ENCODE assay signal across 8 cellular contexts in the genomic region with DNA sequence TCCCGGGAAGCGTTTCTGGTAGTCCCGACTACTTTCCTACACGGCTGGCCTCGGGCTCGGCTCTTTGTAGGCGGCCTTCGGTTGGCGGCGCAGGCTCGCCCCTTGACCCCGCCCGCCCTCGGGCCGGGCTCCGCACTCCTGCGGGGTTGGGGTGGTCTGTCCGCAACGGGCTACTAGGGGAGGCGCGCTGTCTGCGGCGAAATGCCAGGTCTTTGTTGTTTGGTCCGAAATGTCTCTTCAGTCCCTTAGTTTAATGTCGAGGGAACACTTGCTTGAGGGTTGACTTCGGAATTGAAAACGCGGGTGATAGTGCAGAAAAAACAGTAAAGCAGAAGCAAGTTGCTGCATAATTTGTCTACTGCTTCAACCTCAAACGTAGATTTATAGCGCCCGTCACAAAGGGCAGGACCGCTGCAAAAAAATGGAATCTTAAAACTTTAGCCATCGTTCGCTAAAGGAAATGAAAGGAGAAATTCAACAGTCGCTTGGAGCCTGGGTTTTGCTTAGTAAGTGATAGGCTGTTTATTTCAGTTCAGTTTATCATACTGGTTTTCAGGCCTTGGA. TPM values are rescaled to one million over a fixed set of nuclear protein-coding genes. Genes with fewer than 3 reads are reported as not detected.
A peak's percentile ranks its signal among the peaks of the same experiment; 100 is the strongest.
DNase-seq lines count a peak whose midpoint lies in the region; ATAC-seq and TF ChIP-seq lines count a peak whose summit lies in the region.

No MANE protein-coding gene starts in this region.

- peaks cover 25% of the 10 kb centered on the region for H3K36me3 ChIP-seq in iPS-20b (ENCODE audit: insufficient read depth, low read depth, low read length)

- H3K27me3 ChIP-seq in iPS-20b (ENCODE audit: insufficient read depth, low read length), result no peaks in the 10 kb centered on the region

- DNase-seq in GM12864 (ENCODE audit: low read depth) (no peak), NCI-H226 (no peak), NCI-H1105 treated with DMSO at 0.1 percent for 48 hours (lab: John Stamatoyannopoulos, UW) (no peak)
- DNase-seq in activated naive CD8-positive, alpha-beta T cell treated with anti-CD3 and anti-CD28 coated beads, Interleukin-2, amount 10 ng/mL, durations not matched to agents 7 days and 5 days, result no peak

- no peaks in the 10 kb centered on the region for H3K27me3 Mint-ChIP-seq in activated naive CD8-positive, alpha-beta T cell treated with anti-CD3 and anti-CD28 coated beads, Interleukin-2, amount 10 ng/mL, durations not matched to agents 7 days and 5 days
- H3K27me3 Mint-ChIP-seq in stimulated activated naive CD8-positive, alpha-beta T cell treated with anti-CD3 and anti-CD28 coated beads, Interleukin-15, Interleukin-2, amounts not matched to agents 100 ng/mL and 50 ng/mL, for 24 hours, result no peaks in the 10 kb centered on the region

- no peak for TF ChIP-seq EP300 in Ishikawa (IDR thresholded peaks at IDR 0.05; ENCODE audit: borderline replicate concordance)

- peaks cover 23% of the 10 kb centered on the region for H3K36me3 Mint-ChIP-seq in activated naive CD8-positive, alpha-beta T cell treated with anti-CD3 and anti-CD28 coated beads, Interleukin-2, amount 10 ng/mL, durations not matched to agents 7 days and 5 days
- H3K36me3 Mint-ChIP-seq in stimulated activated naive CD8-positive, alpha-beta T cell treated with anti-CD3 and anti-CD28 coated beads, Interleukin-15, Interleukin-2, amounts not matched to agents 100 ng/mL and 50 ng/mL, for 24 hours (ENCODE audit: low read depth), result peaks cover 41% of the 10 kb centered on the region

- no peaks in the 10 kb centered on the region for H3K9me3 ChIP-seq in iPS-20b (ENCODE audit: insufficient read depth, low read depth, low read length)

- TF ChIP-seq RAD21 in Ishikawa (IDR thresholded peaks at IDR 0.05; ENCODE audit: low read depth), result no peak

- H3K4me1 Mint-ChIP-seq in activated naive CD8-positive, alpha-beta T cell treated with anti-CD3 and anti-CD28 coated beads, Interleukin-2, amount 10 ng/mL, durations not matched to agents 7 days and 5 days, result peaks cover 47% of the 10 kb centered on the region
- peaks cover 63% of the 10 kb centered on the region for H3K4me1 Mint-ChIP-seq in stimulated activated naive CD8-positive, alpha-beta T cell treated with anti-CD3 and anti-CD28 coated beads, Interleukin-15, Interleukin-2, amounts not matched to agents 100 ng/mL and 50 ng/mL, for 24 hours (ENCODE audit: low read depth)

- peak overlapping the region; percentile 64 for H3K27ac ChIP-seq in iPS-20b (ENCODE audit: low read length)

- peaks cover 8% of the 10 kb centered on the region for H3K4me1 ChIP-seq in iPS-20b (ENCODE audit: insufficient read depth, low read length)

- no peaks in the 10 kb centered on the region for H3K9me3 Mint-ChIP-seq in activated naive CD8-positive, alpha-beta T cell treated with anti-CD3 and anti-CD28 coated beads, Interleukin-2, amount 10 ng/mL, durations not matched to agents 7 days and 5 days
- H3K9me3 Mint-ChIP-seq in stimulated activated naive CD8-positive, alpha-beta T cell treated with anti-CD3 and anti-CD28 coated beads, Interleukin-15, Interleukin-2, amounts not matched to agents 100 ng/mL and 50 ng/mL, for 24 hours, result no peaks in the 10 kb centered on the region

- TF ChIP-seq CTCF in GM12864 (IDR thresholded peaks at IDR 0.05; ENCODE audit: low read depth, low read length, missing control alignments), result no peak

- peak overlapping the region; percentile 91 for H3K27ac Mint-ChIP-seq in activated naive CD8-positive, alpha-beta T cell treated with anti-CD3 and anti-CD28 coated beads, Interleukin-2, amount 10 ng/mL, durations not matched to agents 7 days and 5 days
- peak overlapping the region; percentile 88 for H3K27ac Mint-ChIP-seq in stimulated activated naive CD8-positive, alpha-beta T cell treated with anti-CD3 and anti-CD28 coated beads, Interleukin-15, Interleukin-2, amounts not matched to agents 100 ng/mL and 50 ng/mL, for 24 hours

- H3K4me3 Mint-ChIP-seq in activated naive CD8-positive, alpha-beta T cell treated with anti-CD3 and anti-CD28 coated beads, Interleukin-2, amount 10 ng/mL, durations not matched to agents 7 days and 5 days, result peak overlapping the region; percentile 92
- H3K4me3 Mint-ChIP-seq in stimulated activated naive CD8-positive, alpha-beta T cell treated with anti-CD3 and anti-CD28 coated beads, Interleukin-15, Interleukin-2, amounts not matched to agents 100 ng/mL and 50 ng/mL, for 24 hours, result peak overlapping the region; percentile 94

- peak overlapping the region; percentile 96 for H3K9ac ChIP-seq in iPS-20b (ENCODE audit: low read depth, low read length)

- peak overlapping the region; percentile 98 for H3K4me3 ChIP-seq in GM12864 (ENCODE audit: low read depth, low read length)
- H3K4me3 ChIP-seq in iPS-20b (ENCODE audit: low read length), result peak overlapping the region; percentile 96

- POLR2A ChIA-PET in activated naive CD8-positive, alpha-beta T cell treated with anti-CD3 and anti-CD28 coated beads, Interleukin-2, amount 10 ng/mL, durations not matched to agents 7 days and 5 days (lab: Charles Lee), result interaction anchor here (0.6 to 2.0 kb wide), 9 partner anchors 10 to 1910 kb away, joined by 3 to 20 read pairs (median 6); partner anchors contain the start of genes DAAM1, GPR135, PCNX4 and PPM1A

- ATAC-seq in GM21717 (IDR thresholded peaks at IDR 0.05; ENCODE audit: unreplicated experiment), result peak; percentile 57
- ATAC-seq in activated naive CD8-positive, alpha-beta T cell treated with anti-CD3 and anti-CD28 coated beads, Interleukin-2, amount 10 ng/mL, durations not matched to agents 7 days and 5 days (ENCODE audit: low read depth), result peak; percentile 62

TF ChIP-seq in Ishikawa, 13 proteins besides CTCF, POLR2A, EP300 and RAD21:
- no peak for TF ChIP-seq FOXM1 (IDR thresholded peaks at IDR 0.05; ENCODE audit: borderline replicate concordance, low read depth)
- peak; percentile 74; the same call in 1 of the 2 replicates for TF ChIP-seq ZBTB7A (IDR thresholded peaks at IDR 0.05; ENCODE audit: low read depth)
- TF ChIP-seq CREB1 (IDR thresholded peaks at IDR 0.05; ENCODE audit: low read depth), result no peak
- TF ChIP-seq TEAD4 (IDR thresholded peaks at IDR 0.05), result no peak
- TF ChIP-seq, protein P1, sequence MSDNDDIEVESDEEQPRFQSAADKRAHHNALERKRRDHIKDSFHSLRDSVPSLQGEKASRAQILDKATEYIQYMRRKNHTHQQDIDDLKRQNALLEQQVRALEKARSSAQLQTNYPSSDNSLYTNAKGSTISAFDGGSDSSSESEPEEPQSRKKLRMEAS (IDR thresholded peaks at IDR 0.05), result no peak
- no peak for TF ChIP-seq REST (IDR thresholded peaks at IDR 0.05; ENCODE audit: low read depth)
- TF ChIP-seq TAF1 (IDR thresholded peaks at IDR 0.05; ENCODE audit: low read depth), result peak; percentile 9; the same call in 1 of the 2 replicates
- no peak for TF ChIP-seq TCF12 (IDR thresholded peaks at IDR 0.05; ENCODE audit: low read depth)
- no peak for TF ChIP-seq EGR1 (IDR thresholded peaks at IDR 0.05)
- no peak for TF ChIP-seq CEBPB (IDR thresholded peaks at IDR 0.05)
- no peak for TF ChIP-seq YY1 (IDR thresholded peaks at IDR 0.05; ENCODE audit: low read depth)
- TF ChIP-seq, protein P2, sequence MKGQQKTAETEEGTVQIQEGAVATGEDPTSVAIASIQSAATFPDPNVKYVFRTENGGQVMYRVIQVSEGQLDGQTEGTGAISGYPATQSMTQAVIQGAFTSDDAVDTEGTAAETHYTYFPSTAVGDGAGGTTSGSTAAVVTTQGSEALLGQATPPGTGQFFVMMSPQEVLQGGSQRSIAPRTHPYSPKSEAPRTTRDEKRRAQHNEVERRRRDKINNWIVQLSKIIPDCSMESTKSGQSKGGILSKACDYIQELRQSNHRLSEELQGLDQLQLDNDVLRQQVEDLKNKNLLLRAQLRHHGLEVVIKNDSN (IDR thresholded peaks at IDR 0.05), result no peak
- no peak for TF ChIP-seq NFIC (IDR thresholded peaks at IDR 0.05)
TF ChIP-seq in Ishikawa: peak in this region for 2.

RNA-seq across cellular contexts. Expression of gene JKAMP, which starts 0.4 kb away (rescaled TPM):
- total RNA-seq in activated naive CD8-positive, alpha-beta T cell treated with anti-CD3 and anti-CD28 coated beads, Interleukin-2, amount 10 ng/mL, durations not matched to agents 7 days and 5 days, result 10 to 100 TPM; 31.5 to 35.9 TPM

RNA-seq across cellular contexts. Expression of gene L3HYPDH, which starts 0.5 kb away (rescaled TPM):
- total RNA-seq in activated naive CD8-positive, alpha-beta T cell treated with anti-CD3 and anti-CD28 coated beads, Interleukin-2, amount 10 ng/mL, durations not matched to agents 7 days and 5 days, result 10 to 100 TPM; 23.5 to 32.8 TPM

RNA-seq across cellular contexts. Expression of gene GPR135, which starts 19.5 kb away (rescaled TPM):
- total RNA-seq in activated naive CD8-positive, alpha-beta T cell treated with anti-CD3 and anti-CD28 coated beads, Interleukin-2, amount 10 ng/mL, durations not matched to agents 7 days and 5 days, result 1 to 10 TPM; 1.5 to 2.4 TPM
